Comparison of ENCODE assay signal across 2 cellular contexts in the genomic region with DNA sequence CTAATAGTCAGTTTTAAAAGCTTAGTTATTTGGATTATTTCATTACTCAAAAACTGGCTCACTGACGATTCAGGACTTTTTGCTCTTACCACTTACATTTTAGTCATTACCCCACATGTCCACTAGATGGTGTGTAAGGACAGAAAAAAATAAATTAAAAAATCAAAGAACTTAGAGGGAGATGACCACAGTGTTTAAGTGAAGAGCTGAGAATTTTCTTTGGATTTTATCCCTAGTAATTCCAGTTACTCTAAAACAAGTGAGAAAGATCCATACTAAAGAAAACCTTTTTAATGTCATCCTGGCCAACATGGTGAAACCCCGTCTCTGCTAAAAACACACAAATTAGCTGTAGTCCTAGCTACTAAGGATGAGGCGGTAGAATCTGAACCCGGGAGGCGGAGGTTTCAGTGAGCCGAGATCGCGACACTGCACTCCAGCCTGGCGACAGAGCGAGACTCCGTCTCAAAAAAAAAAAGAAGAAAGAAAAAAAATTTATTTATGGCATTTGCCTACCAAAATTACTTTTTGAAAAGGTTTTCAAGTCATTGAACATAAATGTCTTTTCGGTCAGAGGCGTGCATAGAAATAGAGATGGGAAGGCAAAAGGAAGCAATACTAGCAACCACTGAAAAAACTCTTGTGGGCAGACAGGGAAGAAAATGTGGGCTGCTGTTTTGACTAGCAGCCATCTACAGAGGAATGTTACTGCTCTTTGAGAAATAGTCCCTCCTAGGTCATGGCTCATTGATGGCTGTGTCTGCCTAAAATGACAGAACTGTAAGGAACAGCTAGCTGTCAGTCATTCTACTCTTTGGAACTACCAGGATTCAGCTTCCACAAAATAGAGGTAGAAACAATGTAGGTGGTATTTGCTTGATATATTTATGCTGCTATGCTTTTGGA.
TF ChIP-seq lines count a peak whose summit lies in the region.

No MANE protein-coding gene starts in this region.

TF ChIP-seq in GM23338, 12 proteins besides CTCF, POLR2A, EP300 and RAD21 (continued from another document):
- TF ChIP-seq, protein P1, sequence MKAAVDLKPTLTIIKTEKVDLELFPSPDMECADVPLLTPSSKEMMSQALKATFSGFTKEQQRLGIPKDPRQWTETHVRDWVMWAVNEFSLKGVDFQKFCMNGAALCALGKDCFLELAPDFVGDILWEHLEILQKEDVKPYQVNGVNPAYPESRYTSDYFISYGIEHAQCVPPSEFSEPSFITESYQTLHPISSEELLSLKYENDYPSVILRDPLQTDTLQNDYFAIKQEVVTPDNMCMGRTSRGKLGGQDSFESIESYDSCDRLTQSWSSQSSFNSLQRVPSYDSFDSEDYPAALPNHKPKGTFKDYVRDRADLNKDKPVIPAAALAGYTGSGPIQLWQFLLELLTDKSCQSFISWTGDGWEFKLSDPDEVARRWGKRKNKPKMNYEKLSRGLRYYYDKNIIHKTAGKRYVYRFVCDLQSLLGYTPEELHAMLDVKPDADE (IDR thresholded peaks at IDR 0.05): no peak
- no peak for TF ChIP-seq EZH2 (IDR thresholded peaks at IDR 0.05; ENCODE audit: low read depth, unreplicated experiment)
- TF ChIP-seq, protein P2, sequence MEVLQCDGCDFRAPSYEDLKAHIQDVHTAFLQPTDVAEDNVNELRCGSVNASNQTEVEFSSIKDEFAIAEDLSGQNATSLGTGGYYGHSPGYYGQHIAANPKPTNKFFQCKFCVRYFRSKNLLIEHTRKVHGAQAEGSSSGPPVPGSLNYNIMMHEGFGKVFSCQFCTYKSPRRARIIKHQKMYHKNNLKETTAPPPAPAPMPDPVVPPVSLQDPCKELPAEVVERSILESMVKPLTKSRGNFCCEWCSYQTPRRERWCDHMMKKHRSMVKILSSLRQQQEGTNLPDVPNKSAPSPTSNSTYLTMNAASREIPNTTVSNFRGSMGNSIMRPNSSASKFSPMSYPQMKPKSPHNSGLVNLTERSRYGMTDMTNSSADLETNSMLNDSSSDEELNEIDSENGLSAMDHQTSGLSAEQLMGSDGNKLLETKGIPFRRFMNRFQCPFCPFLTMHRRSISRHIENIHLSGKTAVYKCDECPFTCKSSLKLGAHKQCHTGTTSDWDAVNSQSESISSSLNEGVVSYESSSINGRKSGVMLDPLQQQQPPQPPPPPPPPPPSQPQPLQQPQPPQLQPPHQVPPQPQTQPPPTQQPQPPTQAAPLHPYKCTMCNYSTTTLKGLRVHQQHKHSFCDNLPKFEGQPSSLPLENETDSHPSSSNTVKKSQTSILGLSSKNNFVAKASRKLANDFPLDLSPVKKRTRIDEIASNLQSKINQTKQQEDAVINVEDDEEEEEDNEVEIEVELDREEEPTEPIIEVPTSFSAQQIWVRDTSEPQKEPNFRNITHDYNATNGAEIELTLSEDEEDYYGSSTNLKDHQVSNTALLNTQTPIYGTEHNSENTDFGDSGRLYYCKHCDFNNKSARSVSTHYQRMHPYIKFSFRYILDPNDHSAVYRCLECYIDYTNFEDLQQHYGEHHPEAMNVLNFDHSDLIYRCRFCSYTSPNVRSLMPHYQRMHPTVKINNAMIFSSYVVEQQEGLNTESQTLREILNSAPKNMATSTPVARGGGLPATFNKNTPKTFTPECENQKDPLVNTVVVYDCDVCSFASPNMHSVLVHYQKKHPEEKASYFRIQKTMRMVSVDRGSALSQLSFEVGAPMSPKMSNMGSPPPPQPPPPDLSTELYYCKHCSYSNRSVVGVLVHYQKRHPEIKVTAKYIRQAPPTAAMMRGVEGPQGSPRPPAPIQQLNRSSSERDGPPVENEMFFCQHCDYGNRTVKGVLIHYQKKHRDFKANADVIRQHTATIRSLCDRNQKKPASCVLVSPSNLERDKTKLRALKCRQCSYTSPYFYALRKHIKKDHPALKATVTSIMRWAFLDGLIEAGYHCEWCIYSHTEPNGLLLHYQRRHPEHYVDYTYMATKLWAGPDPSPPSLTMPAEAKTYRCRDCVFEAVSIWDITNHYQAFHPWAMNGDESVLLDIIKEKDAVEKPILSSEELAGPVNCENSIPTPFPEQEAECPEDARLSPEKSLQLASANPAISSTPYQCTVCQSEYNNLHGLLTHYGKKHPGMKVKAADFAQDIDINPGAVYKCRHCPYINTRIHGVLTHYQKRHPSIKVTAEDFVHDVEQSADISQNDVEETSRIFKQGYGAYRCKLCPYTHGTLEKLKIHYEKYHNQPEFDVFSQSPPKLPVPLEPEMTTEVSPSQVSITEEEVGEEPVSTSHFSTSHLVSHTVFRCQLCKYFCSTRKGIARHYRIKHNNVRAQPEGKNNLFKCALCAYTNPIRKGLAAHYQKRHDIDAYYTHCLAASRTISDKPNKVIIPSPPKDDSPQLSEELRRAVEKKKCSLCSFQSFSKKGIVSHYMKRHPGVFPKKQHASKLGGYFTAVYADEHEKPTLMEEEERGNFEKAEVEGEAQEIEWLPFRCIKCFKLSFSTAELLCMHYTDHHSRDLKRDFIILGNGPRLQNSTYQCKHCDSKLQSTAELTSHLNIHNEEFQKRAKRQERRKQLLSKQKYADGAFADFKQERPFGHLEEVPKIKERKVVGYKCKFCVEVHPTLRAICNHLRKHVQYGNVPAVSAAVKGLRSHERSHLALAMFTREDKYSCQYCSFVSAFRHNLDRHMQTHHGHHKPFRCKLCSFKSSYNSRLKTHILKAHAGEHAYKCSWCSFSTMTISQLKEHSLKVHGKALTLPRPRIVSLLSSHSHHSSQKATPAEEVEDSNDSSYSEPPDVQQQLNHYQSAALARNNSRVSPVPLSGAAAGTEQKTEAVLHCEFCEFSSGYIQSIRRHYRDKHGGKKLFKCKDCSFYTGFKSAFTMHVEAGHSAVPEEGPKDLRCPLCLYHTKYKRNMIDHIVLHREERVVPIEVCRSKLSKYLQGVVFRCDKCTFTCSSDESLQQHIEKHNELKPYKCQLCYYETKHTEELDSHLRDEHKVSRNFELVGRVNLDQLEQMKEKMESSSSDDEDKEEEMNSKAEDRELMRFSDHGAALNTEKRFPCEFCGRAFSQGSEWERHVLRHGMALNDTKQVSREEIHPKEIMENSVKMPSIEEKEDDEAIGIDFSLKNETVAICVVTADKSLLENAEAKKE (CRISPR knock-in tag; IDR thresholded peaks at IDR 0.05): no peak
- no peak for TF ChIP-seq POLR2AphosphoS5 (IDR thresholded peaks at IDR 0.05; ENCODE audit: low read depth)
- TF ChIP-seq STAT1 (IDR thresholded peaks at IDR 0.05; ENCODE audit: unreplicated experiment): no peak

TF ChIP-seq in Ishikawa, 13 proteins besides CTCF, POLR2A, EP300 and RAD21 (continued from another document):
- TF ChIP-seq TAF1 (IDR thresholded peaks at IDR 0.05; ENCODE audit: low read depth) (no peak), CREB1 (IDR thresholded peaks at IDR 0.05; ENCODE audit: low read depth) (no peak), YY1 (IDR thresholded peaks at IDR 0.05; ENCODE audit: low read depth) (no peak), ZBTB7A (IDR thresholded peaks at IDR 0.05; ENCODE audit: low read depth) (no peak), CEBPB (IDR thresholded peaks at IDR 0.05) (no peak), FOXM1 (IDR thresholded peaks at IDR 0.05; ENCODE audit: borderline replicate concordance, low read depth) (no peak), TEAD4 (IDR thresholded peaks at IDR 0.05) (no peak)
